In the genomic region with DNA sequence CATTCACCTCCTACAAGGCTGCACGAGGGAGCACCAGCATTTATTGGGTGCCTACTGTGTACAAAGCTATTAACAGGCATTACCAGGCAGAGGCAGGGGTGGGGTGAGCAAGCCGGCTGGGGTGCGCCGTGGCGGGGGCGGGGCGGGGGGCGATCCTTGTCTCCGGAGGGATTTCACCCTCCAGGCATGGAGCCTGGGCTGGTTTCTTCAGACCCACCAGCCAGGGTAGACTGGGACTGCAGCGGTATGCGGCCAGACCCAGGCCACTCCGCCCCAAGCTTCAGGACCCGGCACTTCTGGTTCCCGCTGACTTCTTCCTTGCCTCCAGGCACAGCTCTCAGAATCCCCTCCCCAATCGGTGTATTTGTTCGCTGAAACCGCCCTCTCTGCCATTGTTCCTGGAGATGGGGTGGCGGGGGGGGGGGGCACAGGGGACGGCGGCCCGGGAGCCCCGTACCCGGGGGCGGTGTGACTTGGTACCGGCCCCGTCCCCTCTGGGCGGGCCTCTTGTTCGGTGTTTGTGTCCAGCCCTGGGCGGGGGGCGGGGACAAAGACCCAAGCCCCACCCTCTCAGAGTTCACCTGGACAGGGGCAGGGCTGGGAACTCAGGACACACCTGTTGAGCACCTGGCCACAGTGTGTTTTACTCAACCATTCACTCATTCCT, we compare ENCODE assay signal across 13 cellular contexts. TPM values are rescaled to one million over a fixed set of nuclear protein-coding genes. Genes with fewer than 3 reads are reported as not detected.
DNase-seq lines count a peak whose midpoint lies in the region; ATAC-seq and TF ChIP-seq lines count a peak whose summit lies in the region.
"Had no signal": no experiment of that assay in that cellular context is flagged by ENCODE, and none has a peak within 500 bp of the region (broad histone marks: within the 10 kb centered on the region; RNA-seq: fewer than 3 reads in every experiment).

No MANE protein-coding gene starts in this region.

- peaks cover 13% of the 10 kb centered on the region for H3K27me3 ChIP-seq in SK-N-SH (ENCODE audit: insufficient read depth)

- H3K4me1 ChIP-seq in SK-N-SH (ENCODE audit: control insufficient read depth in 1 of 2, insufficient read depth in 2 of 2, low read depth in 1 of 2, low read length in 1 of 2), result peaks cover 0 to 2% of the 10 kb centered on the region in 2 experiments; a peak in 1 of 4 replicates

- no peak overlapping the region for H3K9ac ChIP-seq in SK-N-SH

- peaks cover 0 to 4% of the 10 kb centered on the region in 2 donors for H3K27me3 Mint-ChIP-seq in T-cell
- H3K27me3 Mint-ChIP-seq in stimulated activated naive B cell treated with anti-CD40 and anti-IgM and Interleukin-4, amounts not matched to agents 10 μg/mL and 1 μg/mL and 100 μg/mL, for 72 hours, result peaks cover 17 to 48% of the 10 kb centered on the region in 2 donors

- H4K20me1 ChIP-seq in SK-N-SH (ENCODE audit: insufficient read depth), result no peaks in the 10 kb centered on the region

- no peaks in the 10 kb centered on the region for H3K79me2 ChIP-seq in SK-N-SH (ENCODE audit: insufficient read depth)

- WGBS in SK-N-SH (ENCODE audit: low lambda C conversion rate), result 0% methylated on average over 4 of the region's 30 CpGs

- no peaks in the 10 kb centered on the region for H3K36me3 ChIP-seq in SK-N-SH (replicated peaks in 1 of 2; ENCODE audit: control insufficient read depth in 1 of 2, insufficient read depth in 2 of 2, low read length in 1 of 2)

- no peak for TF ChIP-seq RAD21 in SK-N-SH (IDR thresholded peaks at IDR 0.05; ENCODE audit: low read length)

- no peaks in the 10 kb centered on the region for H3K9me2 ChIP-seq in SK-N-SH

- H3F3A ChIP-seq in SK-N-SH (replicated peaks; ENCODE audit: insufficient read depth), result no peaks in the 10 kb centered on the region

- H3K9me3 ChIP-seq in SK-N-SH, result no peaks in the 10 kb centered on the region

- in situ Hi-C loops in G401 (cut with HindIII; ENCODE audit: low sequenced_read_pairs), result no loop called here

- DNase-seq in SK-N-SH, result peak; percentile 59
- no peak for DNase-seq in T-cell
- peak; percentile 86 for DNase-seq in iPS-NIHi11 (ENCODE audit: low spot score)
- no peak for DNase-seq in stimulated activated naive B cell treated with anti-CD40 and anti-IgM and Interleukin-4, amounts not matched to agents 10 μg/mL and 1 μg/mL and 100 μg/mL, for 72 hours
- DNase-seq in G401 (ENCODE audit: low spot score), result no peak
- no peak for DNase-seq in retina
- DNase-seq: activated CD4-positive, CD25-positive, alpha-beta regulatory T cell treated with anti-CD3 and anti-CD28 coated beads, Interleukin-2, amount 50 U/mL, for 72 hours had no signal

- H3K36me3 Mint-ChIP-seq in T-cell, result no peaks in the 10 kb centered on the region
- H3K36me3 Mint-ChIP-seq in stimulated activated naive B cell treated with anti-CD40 and anti-IgM and Interleukin-4, amounts not matched to agents 10 μg/mL and 1 μg/mL and 100 μg/mL, for 72 hours, result peaks cover 0 to 1% of the 10 kb centered on the region in 2 donors

- H3K4me2 ChIP-seq in SK-N-SH, result no peak overlapping the region

- no peaks in the 10 kb centered on the region for H3K9me3 Mint-ChIP-seq in T-cell
- no peaks in the 10 kb centered on the region for H3K9me3 Mint-ChIP-seq in stimulated activated naive B cell treated with anti-CD40 and anti-IgM and Interleukin-4, amounts not matched to agents 10 μg/mL and 1 μg/mL and 100 μg/mL, for 72 hours

- no peak overlapping the region for H2AFZ ChIP-seq in SK-N-SH (ENCODE audit: low read depth)

- POLR2A ChIA-PET in SK-N-SH (lab: Yijun Ruan, JAX), result no interaction called here
- POLR2A ChIA-PET in T-cell (lab: Charles Lee), result no interaction called here

- peaks cover 16 to 25% (median 16%) of the 10 kb centered on the region in 3 donors for H3K4me1 Mint-ChIP-seq in T-cell
- peaks cover 9 to 16% of the 10 kb centered on the region in 2 donors for H3K4me1 Mint-ChIP-seq in stimulated activated naive B cell treated with anti-CD40 and anti-IgM and Interleukin-4, amounts not matched to agents 10 μg/mL and 1 μg/mL and 100 μg/mL, for 72 hours

- no peak overlapping the region for H3K27ac ChIP-seq in SK-N-SH (ENCODE audit: low read depth in 2 of 2, low read length in 1 of 2)
- H3K27ac ChIP-seq: skin epidermis had no signal

- peak overlapping the region in 1 of 2 donors; percentile 53 for H3K27ac Mint-ChIP-seq in T-cell
- no peak overlapping the region for H3K27ac Mint-ChIP-seq in stimulated activated naive B cell treated with anti-CD40 and anti-IgM and Interleukin-4, amounts not matched to agents 10 μg/mL and 1 μg/mL and 100 μg/mL, for 72 hours

- ATAC-seq in SK-N-SH treated with all-trans-retinoic acid at 6 μM for 48 hours (no peak), T-cell (replicated peaks in 1 of 4) (no peak), HG02840 (IDR thresholded peaks at IDR 0.05; ENCODE audit: low FRiP score, unreplicated experiment) (no peak)
- no peak for ATAC-seq in stimulated activated naive B cell treated with anti-CD40 and anti-IgM and Interleukin-4, amounts not matched to agents 10 μg/mL and 1 μg/mL and 100 μg/mL, for 72 hours (replicated peaks)

- TF ChIP-seq CTCF in SK-N-SH (IDR thresholded peaks at IDR 0.05), result no peak

- CTCF ChIA-PET in SK-N-SH (lab: Yijun Ruan, JAX) (interaction anchor here (0.8 to 0.9 kb wide), 4 partner anchors 10 to 99 kb away, joined by 3 read pairs; no protein-coding TSS in a partner anchor), T-cell (lab: Charles Lee) (interaction anchor here (0.6 kb wide), 2 partner anchors 11 to 14 kb away, joined by 3 to 5 read pairs; partner anchors contain the start of gene TJP3 (in 1 of the 2))

- no peak for TF ChIP-seq EP300 in SK-N-SH (IDR thresholded peaks at IDR 0.05; ENCODE audit: borderline replicate concordance in 1 of 2, low read depth in 1 of 2, low read length in 1 of 2)

- no peak overlapping the region for H3K4me3 ChIP-seq in SK-N-SH (ENCODE audit: low read depth in 2 of 2, low read length in 1 of 2)

- peak overlapping the region; percentile 75 to 84 (median 78) for H3K4me3 Mint-ChIP-seq in T-cell
- peak overlapping the region; percentile 21 to 29 for H3K4me3 Mint-ChIP-seq in stimulated activated naive B cell treated with anti-CD40 and anti-IgM and Interleukin-4, amounts not matched to agents 10 μg/mL and 1 μg/mL and 100 μg/mL, for 72 hours

TF ChIP-seq in SK-N-SH, 30 proteins besides CTCF, POLR2A, EP300 and RAD21 (continues in another document):
- TF ChIP-seq FOXJ3 (CRISPR knock-in tag; IDR thresholded peaks at IDR 0.05) (no peak), MEF2A (IDR thresholded peaks at IDR 0.05; ENCODE audit: borderline replicate concordance, low read depth) (no peak), POLR2AphosphoS5 (IDR thresholded peaks at IDR 0.05; ENCODE audit: low read depth, low read length) (no peak)

TF ChIP-seq in SK-N-SH treated with all-trans-retinoic acid at 6 μM for 48 hours, 23 proteins besides CTCF, POLR2A, EP300 and RAD21:
- TF ChIP-seq SNAI2 (CRISPR knock-in tag; IDR thresholded peaks at IDR 0.05), result no peak
- no peak for TF ChIP-seq CREB5 (CRISPR knock-in tag; IDR thresholded peaks at IDR 0.05; ENCODE audit: low read depth)

RNA-seq across cellular contexts. Expression of gene TJP3, which starts 14.4 kb away (rescaled TPM):
- polyA plus RNA-seq in SK-N-SH (2012; rRNA removed), result 0.24 and 0.36 TPM in 2 replicates
- polyA plus RNA-seq in SK-N-SH (2012; cell fraction: cytosol; rRNA removed), result 0.18 and 0.28 TPM in 2 replicates
- polyA plus RNA-seq in SK-N-SH (2012; cell fraction: nucleus; rRNA removed), result 0.49 and 1.0 TPM in 2 replicates
- 10 to 100 TPM; 12.6 to 28.9 (median 19.4) TPM for total RNA-seq in T-cell
- 12.4 and 15.1 TPM in 2 replicates for total RNA-seq in G401 (2014; rRNA removed; shearing (Covaris generic))
- total RNA-seq: cerebellum had no signal
- polyA plus RNA-seq: AG04450 had no signal

RNA-seq across cellular contexts. Expression of gene PIP5K1C, which starts 22.3 kb away (rescaled TPM):
- 6.9 and 12.3 TPM in 2 replicates for polyA plus RNA-seq in SK-N-SH (2012; rRNA removed)
- polyA plus RNA-seq in SK-N-SH (2012; cell fraction: cytosol; rRNA removed), result 4.4 and 6.9 TPM in 2 replicates
- polyA plus RNA-seq in SK-N-SH (2012; cell fraction: nucleus; rRNA removed), result 12.2 and 15.0 TPM in 2 replicates
- 10 to 100 TPM; 25.6 to 35.0 (median 32.1) TPM for total RNA-seq in T-cell
- total RNA-seq in G401 (2014; rRNA removed; shearing (Covaris generic)), result 5.3 and 13.0 TPM in 2 replicates

RNA-seq across cellular contexts. Expression of gene APBA3, which starts 38.9 kb away (rescaled TPM):
- 10.6 and 13.0 TPM in 2 replicates for polyA plus RNA-seq in SK-N-SH (2012; rRNA removed)
- polyA plus RNA-seq in SK-N-SH (2012; cell fraction: cytosol; rRNA removed), result 2.6 and 6.4 TPM in 2 replicates
- 48.0 and 59.2 TPM in 2 replicates for polyA plus RNA-seq in SK-N-SH (2012; cell fraction: nucleus; rRNA removed)
- total RNA-seq in T-cell, result 10 to 100 TPM; 57.3 to 99.0 (median 78.2) TPM
- total RNA-seq in G401 (2014; rRNA removed; shearing (Covaris generic)), result 18.2 and 27.1 TPM in 2 replicates

RNA-seq across cellular contexts. Expression of gene MRPL54, which starts 39.9 kb away (rescaled TPM):
- 103 and 125 TPM in 2 replicates for polyA plus RNA-seq in SK-N-SH (2012; rRNA removed)
- polyA plus RNA-seq in SK-N-SH (2012; cell fraction: cytosol; rRNA removed), result 80.3 and 87.6 TPM in 2 replicates
- 48.1 and 90.0 TPM in 2 replicates for polyA plus RNA-seq in SK-N-SH (2012; cell fraction: nucleus; rRNA removed)
- total RNA-seq in T-cell, result 10 to 100 TPM; 46.9 to 77.8 (median 52.2) TPM
- total RNA-seq in G401 (2014; rRNA removed; shearing (Covaris generic)), result 60.7 and 66.3 TPM in 2 replicates

RNA-seq across cellular contexts. Expression of gene RAX2, which starts 49.5 kb away (rescaled TPM):
- not detected in 2 replicates for polyA plus RNA-seq in SK-N-SH (2012; rRNA removed)
- not detected in 2 replicates for polyA plus RNA-seq in SK-N-SH (2012; cell fraction: cytosol; rRNA removed)
- not detected in 2 replicates for polyA plus RNA-seq in SK-N-SH (2012; cell fraction: nucleus; rRNA removed)
- not detected for total RNA-seq in T-cell
- 0.37 TPM in 1 of 2 replicates, not detected in the other for total RNA-seq in G401 (2014; rRNA removed; shearing (Covaris generic))
- total RNA-seq: cerebellum, subcutaneous adipose tissue had no signal
- polyA plus RNA-seq: AG04450 had no signal

Comparison
In these comparisons a context has a peak if more than half of its experiments do, and no peak if none do; other contexts are left out.
1. DNase-seq: peak in SK-N-SH (single experiment) and iPS-NIHi11 (single experiment); none in T-cell (0 of 34), stimulated activated naive B cell treated with anti-CD40 and anti-IgM and Interleukin-4, amounts not matched to agents 10 μg/mL and 1 μg/mL and 100 μg/mL, for 72 hours (single experiment), G401 (single experiment) and retina (single experiment).